11 cellular contexts compared by ENCODE assay signal in the genomic region with DNA sequence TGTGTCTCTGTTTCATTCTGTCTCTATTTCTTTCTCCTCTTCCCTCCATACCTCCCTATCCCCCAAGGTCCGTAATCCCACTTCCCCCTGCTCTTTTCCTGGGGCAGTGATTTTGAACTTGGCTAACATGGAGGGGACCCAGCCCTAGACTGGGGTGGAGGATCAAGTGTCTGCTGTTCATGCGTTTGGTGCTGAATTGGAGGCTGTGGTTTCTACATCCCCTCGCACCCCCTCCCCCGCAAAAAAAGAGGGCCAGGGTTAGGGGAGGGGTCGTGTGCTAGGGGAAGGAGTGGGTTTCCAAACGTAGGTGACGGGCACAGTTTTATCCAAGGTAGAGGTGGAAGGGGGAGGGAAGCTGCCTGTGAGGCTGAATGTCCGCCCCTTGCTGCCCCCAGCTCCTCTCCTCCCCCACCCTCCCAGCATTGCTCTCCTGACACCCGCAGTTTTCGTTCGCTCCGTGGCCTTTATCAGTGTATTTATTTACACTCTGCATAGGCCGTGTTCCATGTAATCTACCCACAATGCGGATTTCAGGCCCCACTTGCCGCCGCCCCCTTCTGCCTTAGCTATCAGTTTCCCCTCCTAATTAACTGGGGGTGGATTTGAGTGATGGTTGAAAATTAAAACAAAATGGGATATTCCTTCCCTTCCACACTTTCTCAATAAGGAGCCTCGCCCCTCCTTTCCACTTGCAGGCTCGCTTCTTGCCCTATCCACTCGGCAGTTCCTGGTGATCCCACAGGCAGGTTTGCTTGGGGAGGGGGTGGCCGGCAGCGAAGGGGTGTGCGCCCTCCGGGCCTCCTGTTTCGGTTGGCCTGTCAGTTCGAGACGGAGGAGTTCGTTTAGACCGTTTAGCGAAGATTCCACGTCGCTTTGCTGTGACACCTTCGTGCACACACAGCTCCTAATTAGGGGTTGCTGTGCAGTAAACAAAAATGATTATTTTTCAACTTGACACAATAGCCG. TPM values are rescaled to one million over a fixed set of nuclear protein-coding genes. Genes with fewer than 3 reads are reported as not detected.
A peak's percentile ranks its signal among the peaks of the same experiment; 100 is the strongest.
DNase-seq lines count a peak whose midpoint lies in the region; ATAC-seq and TF ChIP-seq lines count a peak whose summit lies in the region.
"Had no signal": no experiment of that assay in that cellular context is flagged by ENCODE, and none has a peak within 500 bp of the region (broad histone marks: within the 10 kb centered on the region; RNA-seq: fewer than 3 reads in every experiment).

No MANE protein-coding gene starts in this region.

- peak overlapping the region; percentile 82 for H3K4me3 ChIP-seq in right cardiac atrium (ENCODE audit: low read length)
- H3K4me3 ChIP-seq: cardiac muscle cell, hepatocyte had no signal

- DNase-seq in right cardiac atrium (peak in 2 of 3 donors; percentile 18 to 39), left cardiac atrium (no peak), memory B cell (ENCODE audit: low spot score in 2 of 2) (no peak), type B pancreatic cell (ENCODE audit: extremely low spot score, unreplicated experiment) (no peak)
- DNase-seq in activated CD8-positive, alpha-beta T cell treated with anti-CD3 and anti-CD28 coated beads, Interleukin-2, amount 10 ng/mL, durations not matched to agents 7 days and 5 days: no peak

- no peaks in the 10 kb centered on the region for H3K36me3 Mint-ChIP-seq in activated CD8-positive, alpha-beta T cell treated with anti-CD3 and anti-CD28 coated beads, Interleukin-2, amount 10 ng/mL, durations not matched to agents 7 days and 5 days (ENCODE audit: low read depth)
- no peaks in the 10 kb centered on the region for H3K36me3 Mint-ChIP-seq in memory B cell
- no peaks in the 10 kb centered on the region for H3K36me3 Mint-ChIP-seq in type B pancreatic cell

- POLR2A ChIA-PET in activated CD8-positive, alpha-beta T cell treated with anti-CD3 and anti-CD28 coated beads, Interleukin-2, amount 10 ng/mL, durations not matched to agents 7 days and 5 days (lab: Charles Lee): no interaction called here

- WGBS in right cardiac atrium: 18% methylated on average over 33 of the region's 33 CpGs

- no peaks in the 10 kb centered on the region for H3K9me3 ChIP-seq in right cardiac atrium (ENCODE audit: control insufficient read depth, low read length)
- H3K9me3 ChIP-seq: thyroid gland had no signal

- no peaks in the 10 kb centered on the region for H3K9me3 Mint-ChIP-seq in activated CD8-positive, alpha-beta T cell treated with anti-CD3 and anti-CD28 coated beads, Interleukin-2, amount 10 ng/mL, durations not matched to agents 7 days and 5 days (ENCODE audit: insufficient read depth)
- H3K9me3 Mint-ChIP-seq in memory B cell (no peaks in the 10 kb centered on the region), type B pancreatic cell (no peaks in the 10 kb centered on the region)

- no peaks in the 10 kb centered on the region for H3K27me3 ChIP-seq in right cardiac atrium (ENCODE audit: control insufficient read depth, insufficient read depth)
- H3K27me3 ChIP-seq: thyroid gland had no signal

- peaks cover 65% of the 10 kb centered on the region for H3K27me3 Mint-ChIP-seq in activated CD8-positive, alpha-beta T cell treated with anti-CD3 and anti-CD28 coated beads, Interleukin-2, amount 10 ng/mL, durations not matched to agents 7 days and 5 days (ENCODE audit: low read depth)
- H3K27me3 Mint-ChIP-seq in memory B cell (peaks cover 14% of the 10 kb centered on the region), type B pancreatic cell (peaks cover 86% of the 10 kb centered on the region)

- no peak for ATAC-seq in right cardiac atrium
- ATAC-seq in left cardiac atrium: no peak
- no peak for ATAC-seq in activated CD8-positive, alpha-beta T cell treated with anti-CD3 and anti-CD28 coated beads, Interleukin-2, amount 10 ng/mL, durations not matched to agents 7 days and 5 days
- ATAC-seq in memory B cell (ENCODE audit: low read depth): no peak
- ATAC-seq in GM21717 (IDR thresholded peaks at IDR 0.05; ENCODE audit: unreplicated experiment): no peak
- ATAC-seq in GM18498 (IDR thresholded peaks at IDR 0.05; ENCODE audit: unreplicated experiment): no peak
- no peak for ATAC-seq in HG03159 (IDR thresholded peaks at IDR 0.05; ENCODE audit: unreplicated experiment)

- no peak overlapping the region for H3K27ac ChIP-seq in right cardiac atrium (ENCODE audit: low read length)
- H3K27ac ChIP-seq: cardiac muscle cell, hepatocyte, thyroid gland had no signal

- intact Hi-C loops in right cardiac atrium (cut with DNase I) (loop anchor here in 3 of 4 donors (5.0 to 10.0 kb wide), 6 partner anchors 59 to 151 kb away; no protein-coding TSS in a partner anchor), left cardiac atrium (cut with DNase I) (loop anchor here in 1 of 2 donors (5.0 to 10.0 kb wide), 3 partner anchors 69 to 148 kb away; no protein-coding TSS in a partner anchor)

- CTCF ChIA-PET in activated CD8-positive, alpha-beta T cell treated with anti-CD3 and anti-CD28 coated beads, Interleukin-2, amount 10 ng/mL, durations not matched to agents 7 days and 5 days (lab: Charles Lee): interaction anchor here (1.3 kb wide), 1 partner anchor 10 kb away, joined by 6 read pairs; no protein-coding TSS in a partner anchor

- H3K4me3 Mint-ChIP-seq in activated CD8-positive, alpha-beta T cell treated with anti-CD3 and anti-CD28 coated beads, Interleukin-2, amount 10 ng/mL, durations not matched to agents 7 days and 5 days: peak overlapping the region; percentile 62
- H3K4me3 Mint-ChIP-seq in memory B cell (peak overlapping the region; percentile 77), type B pancreatic cell (peak overlapping the region; percentile 85)

- no peak overlapping the region for H3K27ac Mint-ChIP-seq in activated CD8-positive, alpha-beta T cell treated with anti-CD3 and anti-CD28 coated beads, Interleukin-2, amount 10 ng/mL, durations not matched to agents 7 days and 5 days
- H3K27ac Mint-ChIP-seq in memory B cell: no peak overlapping the region
- H3K27ac Mint-ChIP-seq in type B pancreatic cell: no peak overlapping the region

- peaks cover 5% of the 10 kb centered on the region for H3K4me1 ChIP-seq in right cardiac atrium (ENCODE audit: control insufficient read depth, insufficient read depth, low read length)

- peaks cover 29% of the 10 kb centered on the region for H3K4me1 Mint-ChIP-seq in activated CD8-positive, alpha-beta T cell treated with anti-CD3 and anti-CD28 coated beads, Interleukin-2, amount 10 ng/mL, durations not matched to agents 7 days and 5 days (ENCODE audit: low read depth)
- H3K4me1 Mint-ChIP-seq in memory B cell (peaks cover 19% of the 10 kb centered on the region), type B pancreatic cell (ENCODE audit: unreplicated experiment) (peaks cover 8% of the 10 kb centered on the region)

- TF ChIP-seq CTCF in type B pancreatic cell (conservative IDR thresholded peaks at IDR 0.05): no peak

RNA-seq across cellular contexts. Expression of a gene that starts 2.0 kb away (rescaled TPM):
- total RNA-seq in right cardiac atrium (100 to 1,000 TPM in 3 of 4 donors, 10 to 100 TPM in 1; 96.7 to 163 (median 139) TPM), left cardiac atrium (10 to 100 TPM; 65.3 to 92.9 TPM), type B pancreatic cell (ENCODE audit: low replicate concordance) (13.2 and 20.1 TPM in 2 replicates)
- polyA plus RNA-seq in right cardiac atrium: 69.4 TPM
- 1 to 10 TPM; 2.7 TPM for total RNA-seq in activated CD8-positive, alpha-beta T cell treated with anti-CD3 and anti-CD28 coated beads, Interleukin-2, amount 10 ng/mL, durations not matched to agents 7 days and 5 days

Comparison
In these comparisons a context has a peak if more than half of its experiments do, and no peak if none do; other contexts are left out.
1. DNase-seq: peak in right cardiac atrium (2 of 3); none in left cardiac atrium (single experiment), activated CD8-positive, alpha-beta T cell treated with anti-CD3 and anti-CD28 coated beads, Interleukin-2, amount 10 ng/mL, durations not matched to agents 7 days and 5 days (single experiment), memory B cell (0 of 2) and type B pancreatic cell (single experiment).
2. Peak in every context shown above with its lines, with median percentiles within 50 percentile points of each other: H3K4me3 Mint-ChIP-seq.